Comparison of ENCODE assay signal across 14 cellular contexts in the genomic region with DNA sequence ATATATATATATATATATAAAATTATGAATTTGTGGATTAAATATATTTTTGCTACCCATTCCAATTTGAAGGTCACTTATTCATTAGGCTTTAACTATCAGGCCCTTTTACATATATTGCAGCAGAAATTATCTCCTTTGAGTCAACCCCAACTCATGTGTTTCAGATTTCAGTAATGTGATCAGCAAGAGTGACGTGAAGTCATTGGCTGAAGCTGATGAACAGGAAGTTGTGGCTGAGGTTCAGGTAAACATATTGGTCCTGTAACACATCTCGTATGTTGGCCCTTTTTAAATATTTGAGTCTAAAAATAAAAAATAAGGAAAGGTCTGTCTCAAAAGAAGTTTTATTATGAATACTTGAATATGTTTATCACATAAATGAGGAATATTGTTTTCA.
"Had no signal": no experiment of that assay in that cellular context is flagged by ENCODE, and none has a peak within 500 bp of the region (broad histone marks: within the 10 kb centered on the region; RNA-seq: fewer than 3 reads in every experiment).

No MANE protein-coding gene starts in this region.

- ATAC-seq: right cardiac atrium had no signal

- DNase-seq: activated CD4-positive, alpha-beta T cell treated with anti-CD3 and anti-CD28 coated beads, Interleukin-2, amount 50 U/mL, for 1 hour; activated gamma-delta T cell treated with Interleukin-2 at 50 U/mL for 16 hours; amniotic stem cell; caudate nucleus; esophagus squamous epithelium; foreskin fibroblast; glutamatergic neuron; hypothalamus; kidney glomerular epithelial cell; mesendoderm; nephron progenitor cell; right cardiac atrium; stimulated activated CD4-positive, alpha-beta T cell treated with anti-CD3 and anti-CD28 coated beads, Interleukin-4, amount 100 ng/mL, for 24 hours; upper lobe of left lung had no signal
